12 cellular contexts compared by ENCODE assay signal in the genomic region with DNA sequence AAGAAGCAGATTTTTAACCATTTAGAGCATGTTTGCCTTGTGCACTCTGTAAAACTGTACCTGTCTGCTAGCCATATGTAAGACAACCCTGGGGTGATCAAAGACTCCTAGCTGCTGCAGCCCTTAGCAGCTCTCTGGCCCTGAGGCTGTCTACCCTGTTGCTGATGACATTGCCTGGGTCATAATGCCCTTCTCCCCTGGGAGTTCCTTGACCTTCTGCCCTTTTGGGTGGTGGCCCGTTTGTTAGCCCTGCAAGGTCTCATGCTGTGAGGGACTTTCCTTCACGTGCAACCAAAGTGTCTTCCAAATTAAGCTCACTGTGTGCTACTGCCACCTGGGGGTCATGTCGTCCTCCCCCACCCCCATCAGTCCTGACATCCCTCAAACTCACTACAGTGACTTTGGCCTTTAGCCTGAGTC. TPM values are rescaled to one million over a fixed set of nuclear protein-coding genes. Genes with fewer than 3 reads are reported as not detected.
DNase-seq lines count a peak whose midpoint lies in the region; ATAC-seq, FAIRE-seq and TF ChIP-seq lines count a peak whose summit lies in the region.
"Had no signal": no experiment of that assay in that cellular context is flagged by ENCODE, and none has a peak within 500 bp of the region (broad histone marks: within the 10 kb centered on the region; RNA-seq: fewer than 3 reads in every experiment).

No MANE protein-coding gene starts in this region.

- H4K20me1 ChIP-seq in DND-41 (ENCODE audit: insufficient read depth, low read length) (no peaks in the 10 kb centered on the region), OCI-LY3 (ENCODE audit: insufficient read depth, low read length) (no peaks in the 10 kb centered on the region)

- H2AFZ ChIP-seq in DND-41 (ENCODE audit: low read depth, low read length) (no peak overlapping the region), OCI-LY3 (ENCODE audit: low read depth, low read length) (peak overlapping the region; percentile 16; the same call in 1 of the 2 replicates)

- DNase-seq in DND-41 = no peak
- DNase-seq in H7 = peak; percentile 65
- peak; percentile 49 for DNase-seq in iPS-NIHi7 (ENCODE audit: extremely low spot score)
- no peak for DNase-seq in cerebellar cortex (ENCODE audit: low spot score)
- no peak for DNase-seq in Ammon's horn (ENCODE audit: low spot score)
- no peak for DNase-seq in GM12892 (ENCODE audit: insufficient read length)
- DNase-seq: activated CD4-positive, alpha-beta T cell treated with anti-CD3 and anti-CD28 coated beads, Interleukin-2, amount 50 U/mL, for 4 hours; NCI-H2029 had no signal

- H3K4me2 ChIP-seq in DND-41 (ENCODE audit: insufficient read depth, low read length) (no peak overlapping the region), OCI-LY3 (ENCODE audit: low read length) (0 out of 2 replicates have a peak overlapping the region, but pooled peaks have one; percentile 18)

- no peaks in the 10 kb centered on the region for H3K27me3 ChIP-seq in DND-41 (ENCODE audit: insufficient read depth, low read length, poor library complexity)
- H3K27me3 ChIP-seq in H7 (ENCODE audit: control insufficient read depth, insufficient read depth, low read length) = no peaks in the 10 kb centered on the region
- no peaks in the 10 kb centered on the region for H3K27me3 ChIP-seq in OCI-LY3 (ENCODE audit: low read depth, low read length)

- no peak overlapping the region for H3K9ac ChIP-seq in DND-41 (ENCODE audit: low read depth, low read length)
- H3K9ac ChIP-seq in OCI-LY3 (ENCODE audit: low read length) = no peak overlapping the region

- H3K9me3 ChIP-seq in DND-41 (ENCODE audit: insufficient read depth, low read length, severe bottlenecking) (peaks cover 7% of the 10 kb centered on the region), OCI-LY3 (ENCODE audit: insufficient read depth, low read length) (peaks cover 9% of the 10 kb centered on the region; the same call in 1 of the 2 replicates)
- H3K9me3 ChIP-seq: neutrophil had no signal

- no peak for ATAC-seq in DND-41 (ENCODE audit: insufficient read depth, low read depth)
- no peak for ATAC-seq in GM19397 (IDR thresholded peaks at IDR 0.05; ENCODE audit: unreplicated experiment)
- ATAC-seq: activated naive CD4-positive, alpha-beta T cell treated with anti-CD3 and anti-CD28 coated beads, Interleukin-2, amount 50 U/mL, for 72 hours had no signal

- H3K4me3 ChIP-seq in DND-41 (ENCODE audit: low read depth in 1 of 2, low read length in 2 of 2) (no peak overlapping the region), H7 (ENCODE audit: insufficient read depth, low read depth, low read length) (no peak overlapping the region), OCI-LY3 (ENCODE audit: low read length) (no peak overlapping the region)

- no peak for FAIRE-seq in GM12892 (lab: Jason Lieb, UNC)

- TF ChIP-seq POLR2A in GM12892 (IDR thresholded peaks at IDR 0.05; ENCODE audit: low read depth, low read length) = no peak

- H3K27ac ChIP-seq in DND-41 (ENCODE audit: low read length) = no peak overlapping the region
- no peak overlapping the region for H3K27ac ChIP-seq in OCI-LY3 (ENCODE audit: low read length)
- H3K27ac ChIP-seq: neutrophil had no signal

- H3K4me1 ChIP-seq in DND-41 (ENCODE audit: insufficient read depth, low read length) = no peaks in the 10 kb centered on the region
- H3K4me1 ChIP-seq in OCI-LY3 (ENCODE audit: low read length) = peaks cover 4% of the 10 kb centered on the region; the same call in 1 of the 2 replicates

- TF ChIP-seq CTCF in DND-41 (IDR thresholded peaks at IDR 0.05; ENCODE audit: borderline replicate concordance, extremely low read depth, low read length, poor library complexity, severe bottlenecking) (peak; percentile 18), OCI-LY3 (IDR thresholded peaks at IDR 0.05; ENCODE audit: low read depth, low read length) (peak; percentile 53)

- no peaks in the 10 kb centered on the region for H3K79me2 ChIP-seq in DND-41 (ENCODE audit: insufficient read depth, low read length)
- H3K79me2 ChIP-seq in OCI-LY3 (ENCODE audit: low read length) = no peaks in the 10 kb centered on the region

- H3K36me3 ChIP-seq in DND-41 (ENCODE audit: insufficient read depth, low read length) (no peaks in the 10 kb centered on the region), H7 (replicated peaks; ENCODE audit: control insufficient read depth, insufficient read depth, low read length) (no peaks in the 10 kb centered on the region; the same call in none of the 2 replicates), OCI-LY3 (replicated peaks; ENCODE audit: low read depth, low read length) (peaks cover 4% of the 10 kb centered on the region)
- H3K36me3 ChIP-seq: neutrophil had no signal

RNA-seq across cellular contexts. Expression of gene GPC6, which starts 7.4 kb away (rescaled TPM):
- total RNA-seq in H7 (2014; rRNA removed; shearing (Covaris generic)) = 63.7 and 77.2 TPM in 2 replicates
- not detected for polyA plus RNA-seq in GM12892 (2012; ENCODE audit: missing spikeins)
- total RNA-seq: activated naive CD4-positive, alpha-beta T cell treated with anti-CD3 and anti-CD28 coated beads, Interleukin-2, amount 50 U/mL, for 72 hours had no signal

Comparison
In these comparisons a context has a peak if more than half of its experiments do, and no peak if none do; other contexts are left out.
1. DNase-seq: peak in H7 (single experiment) and iPS-NIHi7 (single experiment); none in DND-41 (single experiment), cerebellar cortex (single experiment), Ammon's horn (single experiment) and GM12892 (single experiment).